In genomic region chr4:124111922-124112321, GRCh38 we compare ENCODE assay signal across 8 cellular contexts.
DNase-seq lines count a peak whose midpoint lies in the region; ATAC-seq and TF ChIP-seq lines count a peak whose summit lies in the region.

No MANE protein-coding gene starts in this region.

- H3K27me3 ChIP-seq in right atrium auricular region (no peaks in the 10 kb centered on the region), spleen (replicated peaks in 1 of 7) (no peaks in the 10 kb centered on the region)

- no peak for TF ChIP-seq POLR2A in spleen (IDR thresholded peaks at IDR 0.05)

- intact Hi-C loops in spleen (cut with DNase I; ENCODE audit: low total_unique reads): no loop called here

- peak; percentile 45 for DNase-seq in COLO829 (ENCODE audit: low spot score)
- DNase-seq in NCI-H1092 treated with DMSO at 0.1 percent for 48 hours (lab: John Stamatoyannopoulos, UW): peak; percentile 65
- DNase-seq in right atrium auricular region (ENCODE audit: low spot score): no peak
- no peak for DNase-seq in spleen
- no peak for DNase-seq in effector CD8-positive, alpha-beta T cell (lab: John Stamatoyannopoulos, UW)
- no peak for DNase-seq in effector CD4-positive, alpha-beta T cell

- peaks cover 0 to under 1% of the 10 kb centered on the region in 2 donors for H3K9me3 ChIP-seq in right atrium auricular region
- H3K9me3 ChIP-seq in spleen: peaks cover 0 to 2% (median 0%) of the 10 kb centered on the region in 8 donors

- TF ChIP-seq CTCF in VCaP (conservative IDR thresholded peaks at IDR 0.05): peak; percentile 84
- TF ChIP-seq CTCF in right atrium auricular region (IDR thresholded peaks at IDR 0.05): peak; percentile 26 to 79
- TF ChIP-seq CTCF in spleen (IDR thresholded peaks at IDR 0.05 in 8 of 11, conservative IDR thresholded peaks at IDR 0.05 in 3 of 11): peak in 7 of 11 experiments; percentile 17 to 70 (median 49)

- H3K36me3 ChIP-seq in right atrium auricular region (no peaks in the 10 kb centered on the region), spleen (no peaks in the 10 kb centered on the region)

- ATAC-seq in GM21423 (IDR thresholded peaks at IDR 0.05; ENCODE audit: unreplicated experiment): peak; percentile 63

- WGBS in spleen, 5 donors: 50 to 76% (median 58%) methylated on average over 2 of the region's 2 CpGs

- H3K27ac ChIP-seq in VCaP (no peak overlapping the region), right atrium auricular region (peak overlapping the region; percentile 0 to 8), spleen (peak overlapping the region in 6 of 8 donors; percentile 26 to 62 (median 42))

- H3K4me1 ChIP-seq in right atrium auricular region (peaks cover 0 to 11% of the 10 kb centered on the region in 2 donors), spleen (peaks cover 0 to 10% (median 2%) of the 10 kb centered on the region in 6 donors)

- H3K4me3 ChIP-seq in right atrium auricular region: no peak overlapping the region
- H3K4me3 ChIP-seq in spleen: no peak overlapping the region

Comparison
In these comparisons a context has a peak if more than half of its experiments do, and no peak if none do; other contexts are left out.
1. DNase-seq: peak in COLO829 (single experiment) and NCI-H1092 treated with DMSO at 0.1 percent for 48 hours (single experiment); none in right atrium auricular region (single experiment), spleen (single experiment), effector CD8-positive, alpha-beta T cell (single experiment) and effector CD4-positive, alpha-beta T cell (single experiment).
2. Peak in every context shown above with its lines, with median percentiles within 50 percentile points of each other: CTCF ChIP-seq.